Comparison of ENCODE assay signal across 8 cellular contexts in the genomic region with DNA sequence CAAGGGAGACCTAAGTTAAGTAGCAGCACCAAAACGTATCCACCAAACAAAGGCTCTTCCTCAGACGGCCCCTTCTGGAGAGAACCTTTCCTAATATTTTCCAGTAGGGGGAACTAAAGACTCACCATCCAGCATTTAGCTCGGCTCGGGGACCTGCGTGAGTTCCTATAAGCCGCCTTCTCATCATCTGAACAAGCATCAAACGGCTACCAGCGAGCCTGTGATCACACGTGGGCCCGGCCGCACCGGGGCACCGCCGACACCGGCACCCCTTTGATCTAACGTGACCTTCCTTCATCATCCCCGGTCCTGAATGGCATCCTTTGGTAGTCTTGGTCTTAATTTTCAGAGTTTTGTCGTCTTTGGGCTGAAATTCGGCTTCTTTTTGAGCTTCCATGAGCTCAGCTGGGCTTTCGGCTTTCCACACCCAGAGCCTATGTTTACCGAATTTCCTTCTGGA. TPM values are rescaled to one million over a fixed set of nuclear protein-coding genes. Genes with fewer than 3 reads are reported as not detected.
DNase-seq lines count a peak whose midpoint lies in the region; FAIRE-seq and TF ChIP-seq lines count a peak whose summit lies in the region.

No MANE protein-coding gene starts in this region.

- 0 out of 2 replicates have a peak, but pooled peaks cover 3% of the 10 kb centered on the region for H3F3A ChIP-seq in OCI-LY1 (ENCODE audit: insufficient read depth, low read length)

- TF ChIP-seq CTCF in OCI-LY1 (IDR thresholded peaks at IDR 0.05; ENCODE audit: low read length) (peak; percentile 79), choroid plexus epithelial cell (conservative IDR thresholded peaks at IDR 0.05; ENCODE audit: low read depth, low read length) (peak; percentile 84), kidney (IDR thresholded peaks at IDR 0.05; ENCODE audit: borderline replicate concordance, extremely low read depth, insufficient read depth) (peak; percentile 55)

- H3K4me1 ChIP-seq in OCI-LY1 (ENCODE audit: insufficient read depth, low read length, severe bottlenecking) (peaks cover 41% of the 10 kb centered on the region), kidney (ENCODE audit: control insufficient read depth in 1 of 2, insufficient read depth in 1 of 2, low read depth in 1 of 2, low read length in 2 of 2) (peaks cover 0 to 3% of the 10 kb centered on the region in 2 donors)

- intact Hi-C loops in activated CD4-positive, alpha-beta memory T cell treated with anti-CD3 and anti-CD28 coated beads for 36 hours (cut with micrococcal nuclease) = loop anchor here (5.0 kb wide), 1 partner anchor 1609 kb away; no protein-coding TSS in a partner anchor
- intact Hi-C loops in kidney (cut with DNase I) = loop anchor here (10.0 kb wide), 1 partner anchor 216 kb away; no protein-coding TSS in a partner anchor

- H4K20me1 ChIP-seq in OCI-LY1 (ENCODE audit: insufficient read depth, low read length) = no peaks in the 10 kb centered on the region

- no peaks in the 10 kb centered on the region for H3K36me3 ChIP-seq in OCI-LY1 (ENCODE audit: insufficient read depth, low read length)
- no peaks in the 10 kb centered on the region for H3K36me3 ChIP-seq in kidney (ENCODE audit: control insufficient read depth in 1 of 2, insufficient read depth in 2 of 2, low read length in 2 of 2)

- H2AFZ ChIP-seq in OCI-LY1 (ENCODE audit: low read length) = no peak overlapping the region

- CTCF ChIA-PET in activated CD4-positive, alpha-beta memory T cell treated with anti-CD3 and anti-CD28 coated beads for 36 hours (lab: Charles Lee) = no interaction called here
- CTCF ChIA-PET in activated CD4-positive, alpha-beta memory T cell treated with anti-CD3 and anti-CD28 coated beads, Interleukin-2, amount 10 ng/mL, durations not matched to agents 7 days and 5 days (lab: Charles Lee) = interaction anchor here (0.6 kb wide), 1 partner anchor 82 kb away, joined by 3 read pairs; no protein-coding TSS in a partner anchor

- H3K4me3 Mint-ChIP-seq in activated CD4-positive, alpha-beta memory T cell treated with anti-CD3 and anti-CD28 coated beads for 36 hours = no peak overlapping the region
- H3K4me3 Mint-ChIP-seq in activated CD4-positive, alpha-beta memory T cell treated with anti-CD3 and anti-CD28 coated beads, Interleukin-2, amount 10 ng/mL, durations not matched to agents 7 days and 5 days = no peak overlapping the region

- H3K27me3 ChIP-seq in OCI-LY1 (ENCODE audit: insufficient read depth, low read length) = no peaks in the 10 kb centered on the region

- no peaks in the 10 kb centered on the region for H3K9me3 ChIP-seq in OCI-LY1 (ENCODE audit: low read length)
- H3K9me3 ChIP-seq in kidney (ENCODE audit: control insufficient read depth in 1 of 2, low read length in 2 of 2) = no peaks in the 10 kb centered on the region

- DNase-seq in activated CD4-positive, alpha-beta memory T cell treated with anti-CD3 and anti-CD28 coated beads for 36 hours = peak; percentile 11
- DNase-seq in activated CD4-positive, alpha-beta memory T cell treated with anti-CD3 and anti-CD28 coated beads, Interleukin-2, amount 10 ng/mL, durations not matched to agents 7 days and 5 days = no peak
- DNase-seq in Kasumi-1 (lab: John Stamatoyannopoulos, UW) (peak; percentile 92 to 94), choroid plexus epithelial cell (ENCODE audit: low read depth) (peak; percentile 94), kidney (peak; percentile 80), stromal cell of bone marrow (ENCODE audit: low read depth) (peak; percentile 59), OCI-M2 (lab: John Stamatoyannopoulos, UW; ENCODE audit: unreplicated experiment) (no peak)

- peaks cover 22% of the 10 kb centered on the region for H3K27me3 Mint-ChIP-seq in activated CD4-positive, alpha-beta memory T cell treated with anti-CD3 and anti-CD28 coated beads for 36 hours
- H3K27me3 Mint-ChIP-seq in activated CD4-positive, alpha-beta memory T cell treated with anti-CD3 and anti-CD28 coated beads, Interleukin-2, amount 10 ng/mL, durations not matched to agents 7 days and 5 days = peaks cover 22% of the 10 kb centered on the region

- peaks cover 1% of the 10 kb centered on the region for H3K36me3 Mint-ChIP-seq in activated CD4-positive, alpha-beta memory T cell treated with anti-CD3 and anti-CD28 coated beads for 36 hours
- no peaks in the 10 kb centered on the region for H3K36me3 Mint-ChIP-seq in activated CD4-positive, alpha-beta memory T cell treated with anti-CD3 and anti-CD28 coated beads, Interleukin-2, amount 10 ng/mL, durations not matched to agents 7 days and 5 days (ENCODE audit: low read depth)

- no peaks in the 10 kb centered on the region for H3K9me3 Mint-ChIP-seq in activated CD4-positive, alpha-beta memory T cell treated with anti-CD3 and anti-CD28 coated beads for 36 hours
- H3K9me3 Mint-ChIP-seq in activated CD4-positive, alpha-beta memory T cell treated with anti-CD3 and anti-CD28 coated beads, Interleukin-2, amount 10 ng/mL, durations not matched to agents 7 days and 5 days = no peaks in the 10 kb centered on the region

- no peaks in the 10 kb centered on the region for H3K4me1 Mint-ChIP-seq in activated CD4-positive, alpha-beta memory T cell treated with anti-CD3 and anti-CD28 coated beads for 36 hours (ENCODE audit: low read depth)
- H3K4me1 Mint-ChIP-seq in activated CD4-positive, alpha-beta memory T cell treated with anti-CD3 and anti-CD28 coated beads, Interleukin-2, amount 10 ng/mL, durations not matched to agents 7 days and 5 days = no peaks in the 10 kb centered on the region

- POLR2A ChIA-PET in activated CD4-positive, alpha-beta memory T cell treated with anti-CD3 and anti-CD28 coated beads for 36 hours (lab: Charles Lee) = no interaction called here
- POLR2A ChIA-PET in activated CD4-positive, alpha-beta memory T cell treated with anti-CD3 and anti-CD28 coated beads, Interleukin-2, amount 10 ng/mL, durations not matched to agents 7 days and 5 days (lab: Charles Lee) = no interaction called here

- H3K4me3 ChIP-seq in OCI-LY1 (ENCODE audit: low read depth, low read length, poor library complexity, severe bottlenecking) (no peak overlapping the region), choroid plexus epithelial cell (ENCODE audit: low read depth, low read length) (peak overlapping the region; percentile 54), kidney (ENCODE audit: low read length in 2 of 2) (peak overlapping the region; percentile 48 to 61)

- H3K27ac ChIP-seq in OCI-LY1 (ENCODE audit: low read depth, low read length, poor library complexity, severe bottlenecking) (peak overlapping the region; percentile 11), kidney (ENCODE audit: low read depth in 2 of 2, low read length in 2 of 2) (no peak overlapping the region)

- peak overlapping the region; percentile 53 for H3K4me2 ChIP-seq in OCI-LY1 (ENCODE audit: low read length)

- peak overlapping the region; percentile 26; the same call in 1 of the 2 replicates for H3K9ac ChIP-seq in OCI-LY1 (ENCODE audit: low read length)
- H3K9ac ChIP-seq in kidney (ENCODE audit: low read length in 2 of 2) = no peak overlapping the region

- no peaks in the 10 kb centered on the region for H3K79me2 ChIP-seq in OCI-LY1 (ENCODE audit: insufficient read depth, low read length)

- no peak overlapping the region for H3K27ac Mint-ChIP-seq in activated CD4-positive, alpha-beta memory T cell treated with anti-CD3 and anti-CD28 coated beads for 36 hours
- H3K27ac Mint-ChIP-seq in activated CD4-positive, alpha-beta memory T cell treated with anti-CD3 and anti-CD28 coated beads, Interleukin-2, amount 10 ng/mL, durations not matched to agents 7 days and 5 days = no peak overlapping the region

- H3K9me2 ChIP-seq in OCI-LY1 (ENCODE audit: low read depth, low read length) = no peaks in the 10 kb centered on the region

- FAIRE-seq in kidney (lab: Jason Lieb, UNC) = peak; percentile 75

RNA-seq across cellular contexts. Expression of gene ROBO2, which starts 1.4 kb away (rescaled TPM):
- total RNA-seq in activated CD4-positive, alpha-beta memory T cell treated with anti-CD3 and anti-CD28 coated beads for 36 hours = not detected
- total RNA-seq in activated CD4-positive, alpha-beta memory T cell treated with anti-CD3 and anti-CD28 coated beads, Interleukin-2, amount 10 ng/mL, durations not matched to agents 7 days and 5 days = not detected
- 1.3 TPM for total RNA-seq in kidney
- 1.6 TPM for polyA plus RNA-seq in kidney (ENCODE audit: insufficient read depth, low read depth, low replicate concordance)

Comparison
In these comparisons a context has a peak if more than half of its experiments do, and no peak if none do; other contexts are left out.
1. DNase-seq: peak in activated CD4-positive, alpha-beta memory T cell treated with anti-CD3 and anti-CD28 coated beads for 36 hours (single experiment), Kasumi-1 (2 of 2), choroid plexus epithelial cell (single experiment), kidney (single experiment) and stromal cell of bone marrow (single experiment); none in activated CD4-positive, alpha-beta memory T cell treated with anti-CD3 and anti-CD28 coated beads, Interleukin-2, amount 10 ng/mL, durations not matched to agents 7 days and 5 days (single experiment) and OCI-M2 (single experiment).
2. Peak in every context shown above with its lines, with median percentiles within 50 percentile points of each other: CTCF ChIP-seq.